Comparison of ENCODE assay signal across 8 cellular contexts in the genomic region with DNA sequence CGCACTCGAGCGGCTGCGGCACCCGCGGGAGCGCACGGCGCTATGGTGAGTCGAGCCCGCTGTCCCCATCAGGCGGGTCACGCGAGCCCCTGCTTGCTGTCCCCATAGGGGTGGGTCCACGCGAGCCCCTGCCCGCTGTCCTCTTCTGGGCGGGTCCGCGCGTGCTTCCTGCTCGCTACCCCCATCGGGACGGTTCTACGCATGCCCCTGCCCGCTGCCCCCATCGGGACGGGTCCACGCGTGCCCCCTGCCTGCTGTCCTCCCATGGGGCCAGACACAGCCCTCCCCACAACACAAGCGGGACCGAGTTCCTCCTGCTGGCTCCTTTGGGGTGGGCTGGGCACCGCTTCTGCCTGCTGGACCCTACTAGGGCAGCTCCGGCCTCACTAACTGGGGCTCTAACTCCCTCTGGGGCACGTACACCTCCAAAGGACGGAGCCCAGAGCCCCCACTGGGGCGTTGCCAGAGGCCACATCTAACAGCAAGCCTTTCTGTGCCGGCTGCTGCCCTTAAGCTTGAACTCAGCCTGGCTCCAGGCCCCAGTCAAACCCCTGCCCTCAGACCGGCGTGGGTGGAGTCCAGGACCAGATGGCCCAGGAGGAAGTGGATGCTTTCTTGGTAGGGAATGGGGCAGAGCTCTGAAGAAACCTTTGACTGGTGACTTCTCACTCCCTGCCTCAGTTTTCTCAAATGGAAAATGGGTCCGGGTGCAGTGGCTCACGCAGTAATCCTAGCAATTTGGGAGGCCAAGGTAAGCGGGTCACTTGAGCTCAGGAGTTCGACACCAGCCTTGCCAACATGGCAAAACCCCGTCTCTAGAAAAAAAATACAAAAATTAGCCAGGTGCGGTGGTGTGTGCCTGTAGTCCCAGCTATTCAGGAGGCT. TPM values are rescaled to one million over a fixed set of nuclear protein-coding genes. Genes with fewer than 3 reads are reported as not detected.
DNase-seq lines count a peak whose midpoint lies in the region; ATAC-seq, FAIRE-seq and TF ChIP-seq lines count a peak whose summit lies in the region.

No MANE protein-coding gene starts in this region.

- peak; percentile 25; the same call in 1 of the 2 replicates for TF ChIP-seq POLR2A in H54 (IDR thresholded peaks at IDR 0.05; ENCODE audit: low read depth, low read length)

- H3K27me3 Mint-ChIP-seq in naive B cell = no peaks in the 10 kb centered on the region

- ATAC-seq in naive B cell (ENCODE audit: low read depth in 2 of 2) (peak; percentile 1 to 3), thoracic aorta (ENCODE audit: insufficient number of reproducible peaks, low FRiP score, low read depth) (no peak)

- DNase-seq in NCI-H2227 (lab: John Stamatoyannopoulos, UW; ENCODE audit: unreplicated experiment) = peak; percentile 48
- no peak for DNase-seq in NCI-H2227 treated with DMSO at 0.1 percent for 48 hours (lab: John Stamatoyannopoulos, UW)
- DNase-seq in H54 (ENCODE audit: insufficient read length, low spot score) = no peak
- peak; percentile 53 for DNase-seq in LoVo (ENCODE audit: low spot score)
- peak; percentile 23 to 35 for DNase-seq in activated CD4-positive, alpha-beta T cell treated with anti-CD3 and anti-CD28 coated beads, Interleukin-2, amount 50 U/mL, for 24 hours (ENCODE audit: low read depth in 1 of 2, low spot score in 1 of 2)
- peak; percentile 74 for DNase-seq in fibroblast of gingiva (ENCODE audit: low read depth)
- DNase-seq in naive B cell = peak; percentile 33
- DNase-seq in thoracic aorta (ENCODE audit: low spot score) = no peak

- peak overlapping the region; percentile 84 to 94 (median 89) for H3K4me3 Mint-ChIP-seq in naive B cell

- peak overlapping the region in 1 of 2 donors; percentile 54 for H3K27ac ChIP-seq in thoracic aorta

- FAIRE-seq in H54 (lab: Jason Lieb, UNC) = no peak

- H3K4me1 ChIP-seq in thoracic aorta (ENCODE audit: control insufficient read depth in 1 of 2, low read depth in 2 of 2) = peaks cover 14% of the 10 kb centered on the region in 2 donors

- peak overlapping the region in 5 of 6 donors; percentile 74 to 86 (median 76) for H3K27ac Mint-ChIP-seq in naive B cell

- H3K9me3 ChIP-seq in thoracic aorta = no peaks in the 10 kb centered on the region

- H3K4me1 Mint-ChIP-seq in naive B cell = peaks cover 14 to 29% (median 15%) of the 10 kb centered on the region in 3 donors

- H3K9me3 Mint-ChIP-seq in naive B cell = no peaks in the 10 kb centered on the region

- H3K36me3 ChIP-seq in thoracic aorta = peaks cover 5% of the 10 kb centered on the region

- no peak for TF ChIP-seq CTCF in thoracic aorta (IDR thresholded peaks at IDR 0.05)

- H3K36me3 Mint-ChIP-seq in naive B cell = peaks cover 6 to 17% of the 10 kb centered on the region in 2 donors

- peak overlapping the region; percentile 81 for H3K4me3 ChIP-seq in thoracic aorta

- H3K27me3 ChIP-seq in thoracic aorta (replicated peaks; ENCODE audit: insufficient read depth) = no peaks in the 10 kb centered on the region

RNA-seq across cellular contexts. Expression of gene COLGALT1, which starts 0.7 kb away (rescaled TPM):
- polyA plus RNA-seq in naive B cell (ENCODE audit: low read depth in 6 of 6) = 10 to 100 TPM in 5 of 6 donors, 1 to 10 TPM in 1; 5.2 to 21.8 (median 15.2) TPM
- total RNA-seq in thoracic aorta = 10 to 100 TPM; 73.7 to 94.1 TPM

RNA-seq across cellular contexts. Expression of gene PGLS, which starts 44.7 kb away (rescaled TPM):
- polyA plus RNA-seq in naive B cell (ENCODE audit: low read depth in 6 of 6) = 10 to 100 TPM; 32.3 to 79.7 (median 73.0) TPM
- total RNA-seq in thoracic aorta = 10 to 100 TPM; 67.4 to 92.9 TPM

Comparison
In these comparisons a context has a peak if more than half of its experiments do, and no peak if none do; other contexts are left out.
1. DNase-seq: peak in NCI-H2227 (single experiment), LoVo (single experiment), activated CD4-positive, alpha-beta T cell treated with anti-CD3 and anti-CD28 coated beads, Interleukin-2, amount 50 U/mL, for 24 hours (2 of 2), fibroblast of gingiva (single experiment) and naive B cell (single experiment); none in NCI-H2227 treated with DMSO at 0.1 percent for 48 hours (single experiment), H54 (single experiment) and thoracic aorta (single experiment).